ENCODE assay signal across 36 cellular contexts in genomic region chr7:13878154-13878553, GRCh38.
"Had no signal": no experiment of that assay in that cellular context is flagged by ENCODE, and none has a peak within 500 bp of the region (broad histone marks: within the 10 kb centered on the region; RNA-seq: fewer than 3 reads in every experiment).

No MANE protein-coding gene starts in this region.

- H3K27me3 ChIP-seq: adrenal gland, body of pancreas, brain microvascular endothelial cell, breast epithelium, cardiac muscle cell had no signal

- H3K4me3 Mint-ChIP-seq: activated B cell treated with CpG ODN at 0.5 μM for 24 hours; activated CD4-positive, alpha-beta memory T cell treated with anti-CD3 and anti-CD28 coated beads for 36 hours; activated CD4-positive, alpha-beta T cell treated with anti-CD3 and anti-CD28 coated beads, Interleukin-2, amount 10 ng/mL, durations not matched to agents 24 days and 14 days; activated CD8-positive, alpha-beta memory T cell treated with anti-CD3 and anti-CD28 coated beads, Interleukin-2, amount 10 ng/mL, durations not matched to agents 7 days and 5 days; activated CD8-positive, alpha-beta T cell treated with anti-CD3 and anti-CD28 coated beads, Interleukin-2, amount 10 ng/mL, durations not matched to agents 7 days and 5 days; activated naive CD4-positive, alpha-beta T cell treated with anti-CD3 and anti-CD28 coated beads for 36 hours; activated naive CD8-positive, alpha-beta T cell treated with anti-CD3 and anti-CD28 coated beads for 36 hours; activated T-cell treated with anti-CD3 and anti-CD28 coated beads, Interleukin-2, amount 50 U/mL, for 24 hours; activated T-helper 17 cell treated with anti-CD3 and anti-CD28 coated beads, Interleukin-2, amount 50 U/mL, for 72 hours; central memory CD8-positive, alpha-beta T cell; T-helper 1 cell treated with Interleukin-12 subunit alpha and Interleukin-12 subunit beta and Interleukin-4 antibody, amounts not matched to agents 30 μg/mL and 1 μg/mL, for 36 hours; T-helper 2 cell treated with Interferon-gamma antibody and Interleukin-4, amounts not matched to agents 5 μg/mL and 100 μg/mL, for 36 hours had no signal

- DNase-seq: activated B cell treated with CpG ODN at 0.5 μM for 24 hours; activated CD4-positive, alpha-beta memory T cell treated with anti-CD3 and anti-CD28 coated beads for 36 hours; activated CD4-positive, alpha-beta T cell treated with anti-CD3 and anti-CD28 coated beads for 4 hours; activated CD4-positive, alpha-beta T cell treated with anti-CD3 and anti-CD28 coated beads, Interleukin-2, amount 10 ng/mL, durations not matched to agents 24 days and 14 days; activated CD4-positive, alpha-beta T cell treated with anti-CD3 and anti-CD28 coated beads, Interleukin-2, amount 50 U/mL, for 1 hour; activated CD4-positive, alpha-beta T cell treated with anti-CD3 and anti-CD28 coated beads, Interleukin-2, amount 50 U/mL, for 4 hours; activated CD4-positive, CD25-positive, alpha-beta regulatory T cell treated with anti-CD3 and anti-CD28 coated beads, Interleukin-2, amount 50 U/mL, for 72 hours; activated CD8-positive, alpha-beta memory T cell treated with anti-CD3 and anti-CD28 coated beads for 24 hours; activated CD8-positive, alpha-beta memory T cell treated with anti-CD3 and anti-CD28 coated beads, Interleukin-2, amount 10 ng/mL, durations not matched to agents 7 days and 5 days; activated CD8-positive, alpha-beta memory T cell treated with anti-CD3 and anti-CD28 coated beads, Interleukin-2, amount 50 U/mL, for 48 hours; activated CD8-positive, alpha-beta T cell treated with anti-CD3 and anti-CD28 coated beads, Interleukin-2, amount 10 ng/mL, durations not matched to agents 7 days and 5 days; activated effector memory CD4-positive, alpha-beta T cell treated with anti-CD3 and anti-CD28 coated beads, Interleukin-2, amount 50 U/mL, for 16 hours; activated gamma-delta T cell treated with Interleukin-2 at 50 U/mL for 16 hours; activated naive CD4-positive, alpha-beta T cell; activated naive CD4-positive, alpha-beta T cell treated with anti-CD3 and anti-CD28 coated beads for 36 hours; activated naive CD4-positive, alpha-beta T cell treated with anti-CD3 and anti-CD28 coated beads, Interleukin-2, amount 50 U/mL, for 16 hours; activated naive CD8-positive, alpha-beta T cell treated with anti-CD3 and anti-CD28 coated beads for 36 hours; activated T-cell treated with anti-CD3 and anti-CD28 coated beads, Interleukin-2, amount 50 U/mL, for 24 hours; adrenal gland; amniotic stem cell; aorta; body of pancreas; brain microvascular endothelial cell; caudate nucleus; cerebellar nuclear complex; T-helper 1 cell; T-helper 2 cell; T-helper 9 cell had no signal

- H3K36me3 Mint-ChIP-seq: activated CD4-positive, alpha-beta memory T cell treated with anti-CD3 and anti-CD28 coated beads for 36 hours; activated naive CD4-positive, alpha-beta T cell treated with anti-CD3 and anti-CD28 coated beads, Interleukin-2, amount 50 U/mL, for 72 hours; activated naive CD8-positive, alpha-beta T cell treated with anti-CD3 and anti-CD28 coated beads for 36 hours had no signal

- H3K9me3 ChIP-seq: adrenal gland, body of pancreas, breast epithelium had no signal

- H3K27ac ChIP-seq: adrenal gland, body of pancreas, brain microvascular endothelial cell, breast epithelium, cardiac muscle cell, VCaP had no signal

- H3K27me3 Mint-ChIP-seq: activated B cell treated with CpG ODN at 0.5 μM for 24 hours; activated CD4-positive, alpha-beta memory T cell treated with anti-CD3 and anti-CD28 coated beads for 36 hours; activated CD4-positive, alpha-beta T cell treated with anti-CD3 and anti-CD28 coated beads, Interleukin-2, amount 10 ng/mL, durations not matched to agents 24 days and 14 days; activated CD8-positive, alpha-beta memory T cell treated with anti-CD3 and anti-CD28 coated beads, Interleukin-2, amount 10 ng/mL, durations not matched to agents 7 days and 5 days; activated naive CD8-positive, alpha-beta T cell treated with anti-CD3 and anti-CD28 coated beads for 36 hours; activated T-cell treated with anti-CD3 and anti-CD28 coated beads, Interleukin-2, amount 50 U/mL, for 24 hours; activated T-helper 17 cell treated with anti-CD3 and anti-CD28 coated beads, Interleukin-2, amount 50 U/mL, for 72 hours; central memory CD8-positive, alpha-beta T cell had no signal

- H3K4me1 ChIP-seq: adrenal gland, body of pancreas, breast epithelium had no signal

- H3K4me1 Mint-ChIP-seq: activated B cell treated with CpG ODN at 0.5 μM for 24 hours; activated CD4-positive, alpha-beta T cell treated with anti-CD3 and anti-CD28 coated beads, Interleukin-2, amount 10 ng/mL, durations not matched to agents 24 days and 14 days; activated naive CD8-positive, alpha-beta T cell treated with anti-CD3 and anti-CD28 coated beads for 36 hours; activated T-helper 17 cell treated with anti-CD3 and anti-CD28 coated beads, Interleukin-2, amount 50 U/mL, for 72 hours had no signal

- H3K36me3 ChIP-seq: adrenal gland, brain microvascular endothelial cell, breast epithelium, cardiac muscle cell had no signal

- H3K27ac Mint-ChIP-seq: activated B cell treated with CpG ODN at 0.5 μM for 24 hours; activated CD4-positive, alpha-beta memory T cell treated with anti-CD3 and anti-CD28 coated beads for 36 hours; activated CD4-positive, alpha-beta T cell treated with anti-CD3 and anti-CD28 coated beads, Interleukin-2, amount 10 ng/mL, durations not matched to agents 24 days and 14 days; activated CD8-positive, alpha-beta memory T cell treated with anti-CD3 and anti-CD28 coated beads, Interleukin-2, amount 10 ng/mL, durations not matched to agents 7 days and 5 days; activated CD8-positive, alpha-beta T cell treated with anti-CD3 and anti-CD28 coated beads, Interleukin-2, amount 10 ng/mL, durations not matched to agents 7 days and 5 days; activated naive CD4-positive, alpha-beta T cell treated with anti-CD3 and anti-CD28 coated beads for 36 hours; activated naive CD4-positive, alpha-beta T cell treated with anti-CD3 and anti-CD28 coated beads, Interleukin-2, amount 50 U/mL, for 72 hours; activated naive CD8-positive, alpha-beta T cell treated with anti-CD3 and anti-CD28 coated beads for 36 hours; activated T-cell treated with anti-CD3 and anti-CD28 coated beads, Interleukin-2, amount 50 U/mL, for 24 hours; activated T-helper 17 cell treated with anti-CD3 and anti-CD28 coated beads, Interleukin-2, amount 50 U/mL, for 72 hours; T-helper 1 cell treated with Interleukin-12 subunit alpha and Interleukin-12 subunit beta and Interleukin-4 antibody, amounts not matched to agents 30 μg/mL and 1 μg/mL, for 36 hours; T-helper 2 cell treated with Interferon-gamma antibody and Interleukin-4, amounts not matched to agents 5 μg/mL and 100 μg/mL, for 36 hours had no signal

- ATAC-seq: activated CD8-positive, alpha-beta memory T cell treated with anti-CD3 and anti-CD28 coated beads, Interleukin-2, amount 10 ng/mL, durations not matched to agents 7 days and 5 days; activated CD8-positive, alpha-beta T cell treated with anti-CD3 and anti-CD28 coated beads, Interleukin-2, amount 10 ng/mL, durations not matched to agents 7 days and 5 days; activated naive CD4-positive, alpha-beta T cell treated with anti-CD3 and anti-CD28 coated beads, Interleukin-2, amount 50 U/mL, for 72 hours; activated T-helper 17 cell treated with anti-CD3 and anti-CD28 coated beads, Interleukin-2, amount 50 U/mL, for 72 hours; body of pancreas had no signal

- H3K4me3 ChIP-seq: adrenal gland, body of pancreas, breast epithelium, cardiac muscle cell had no signal

- H3K9me3 Mint-ChIP-seq: activated CD4-positive, alpha-beta memory T cell treated with anti-CD3 and anti-CD28 coated beads for 36 hours; activated CD4-positive, alpha-beta T cell treated with anti-CD3 and anti-CD28 coated beads, Interleukin-2, amount 10 ng/mL, durations not matched to agents 24 days and 14 days; central memory CD8-positive, alpha-beta T cell; T-helper 1 cell treated with Interleukin-12 subunit alpha and Interleukin-12 subunit beta and Interleukin-4 antibody, amounts not matched to agents 30 μg/mL and 1 μg/mL, for 36 hours had no signal
